In the genomic region with DNA sequence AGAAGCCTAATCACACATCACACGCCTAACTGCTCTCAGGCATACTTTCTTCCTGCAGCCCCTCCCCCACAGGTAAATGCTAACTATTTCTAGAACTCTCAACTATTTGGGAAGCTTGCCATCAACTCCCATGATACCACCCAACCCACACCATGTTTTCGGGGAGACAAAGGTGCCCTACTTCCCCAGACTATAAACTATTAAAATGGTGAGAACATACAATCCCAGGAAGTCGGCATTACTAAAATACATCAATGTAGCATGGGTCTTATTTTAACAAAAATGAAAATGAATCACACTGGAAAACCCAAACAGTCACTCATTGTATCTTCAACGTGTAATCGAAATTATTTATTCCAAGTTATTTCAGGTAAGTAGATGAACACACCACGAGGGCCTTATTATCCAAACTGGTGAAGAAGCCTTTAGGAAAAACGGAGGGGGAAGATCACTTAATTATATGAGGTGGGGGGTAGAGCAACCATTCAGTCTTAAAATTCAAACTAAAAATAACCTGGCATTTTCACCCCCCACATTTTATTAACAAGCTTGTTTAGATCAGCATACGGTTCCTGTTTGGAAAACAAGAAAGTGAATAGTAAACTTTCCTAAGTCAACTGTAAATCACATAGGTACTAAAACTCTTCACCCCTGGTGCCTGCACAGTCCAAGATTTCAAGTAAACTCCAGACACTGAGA, we compare ENCODE assay signal across 8 cellular contexts. TPM values are rescaled to one million over a fixed set of nuclear protein-coding genes. Genes with fewer than 3 reads are reported as not detected.
DNase-seq lines count a peak whose midpoint lies in the region; ATAC-seq and TF ChIP-seq lines count a peak whose summit lies in the region.

No MANE protein-coding gene starts in this region.

- POLR2A ChIA-PET in T-cell (lab: Charles Lee): interaction anchor here (0.6 to 1.1 kb wide), 5 partner anchors 15 to 173 kb away, joined by 3 to 5 read pairs (median 4); no protein-coding TSS in a partner anchor

- ATAC-seq in T-cell (replicated peaks in 1 of 4) (no peak), GM19035 (IDR thresholded peaks at IDR 0.05; ENCODE audit: unreplicated experiment) (no peak)

- TF ChIP-seq CTCF in HFF-Myc (IDR thresholded peaks at IDR 0.05; ENCODE audit: low read depth, low read length, missing control alignments) (no peak), endothelial cell (IDR thresholded peaks at IDR 0.05; ENCODE audit: unreplicated experiment) (no peak), nephron (IDR thresholded peaks at IDR 0.05; ENCODE audit: unreplicated experiment in 3 of 3) (no peak)

- no peaks in the 10 kb centered on the region for H3K9me3 Mint-ChIP-seq in T-cell
- H3K9me3 Mint-ChIP-seq in endothelial cell (ENCODE audit: unreplicated experiment): no peaks in the 10 kb centered on the region
- no peaks in the 10 kb centered on the region for H3K9me3 Mint-ChIP-seq in nephron

- no peaks in the 10 kb centered on the region; a peak in 1 of 22 replicates for H3K9me3 ChIP-seq in BLaER1 treated with 17β-estradiol and CSF1 and Interleukin-3, amounts not matched to agents 10 nM and 100 nM (replicated peaks in 1 of 11)

- peaks cover 26 to 55% (median 46%) of the 10 kb centered on the region in 11 experiments for H4K20me1 ChIP-seq in BLaER1 treated with 17β-estradiol and CSF1 and Interleukin-3, amounts not matched to agents 10 nM and 100 nM

- H3K4me1 Mint-ChIP-seq in T-cell (peaks cover 68 to 73% (median 73%) of the 10 kb centered on the region in 3 donors), endothelial cell (ENCODE audit: unreplicated experiment) (peaks cover 48% of the 10 kb centered on the region), nephron (peaks cover 53% of the 10 kb centered on the region)

- peaks cover 12% of the 10 kb centered on the region for H3K36me3 Mint-ChIP-seq in T-cell
- peaks cover 10% of the 10 kb centered on the region for H3K36me3 Mint-ChIP-seq in endothelial cell (ENCODE audit: low read depth, unreplicated experiment)
- H3K36me3 Mint-ChIP-seq in nephron (ENCODE audit: low read depth): peaks cover 20% of the 10 kb centered on the region

- peak overlapping the region; percentile 97 for H3K4me3 Mint-ChIP-seq in T-cell
- H3K4me3 Mint-ChIP-seq in endothelial cell (ENCODE audit: unreplicated experiment): peak overlapping the region; percentile 99
- peak overlapping the region; percentile 99 to 100 (median 99) for H3K4me3 Mint-ChIP-seq in nephron

- no peaks in the 10 kb centered on the region for H3K27me3 ChIP-seq in BLaER1 treated with 17β-estradiol and CSF1 and Interleukin-3, amounts not matched to agents 10 nM and 100 nM

- H3K4me1 ChIP-seq in BLaER1 treated with 17β-estradiol and CSF1 and Interleukin-3, amounts not matched to agents 10 nM and 100 nM: peaks cover 58 to 70% (median 63%) of the 10 kb centered on the region in 10 experiments

- H3K4me2 ChIP-seq in BLaER1 treated with 17β-estradiol and CSF1 and Interleukin-3, amounts not matched to agents 10 nM and 100 nM: peak overlapping the region; percentile 76 to 97 (median 93)

- H3K36me3 ChIP-seq in BLaER1 treated with 17β-estradiol and CSF1 and Interleukin-3, amounts not matched to agents 10 nM and 100 nM: peaks cover 0 to 36% (median 14%) of the 10 kb centered on the region in 11 experiments; a peak in 9 of 22 replicates

- no peaks in the 10 kb centered on the region for H3K27me3 Mint-ChIP-seq in T-cell
- peaks cover 19% of the 10 kb centered on the region for H3K27me3 Mint-ChIP-seq in endothelial cell (ENCODE audit: unreplicated experiment)
- H3K27me3 Mint-ChIP-seq in nephron (ENCODE audit: low read depth): no peaks in the 10 kb centered on the region

- peak overlapping the region; percentile 96 to 100 (median 100) for H3K9ac ChIP-seq in BLaER1 treated with 17β-estradiol and CSF1 and Interleukin-3, amounts not matched to agents 10 nM and 100 nM

- peak overlapping the region; percentile 96 to 98 for H3K27ac Mint-ChIP-seq in T-cell
- H3K27ac Mint-ChIP-seq in endothelial cell (ENCODE audit: unreplicated experiment): peak overlapping the region; percentile 99
- H3K27ac Mint-ChIP-seq in nephron: peak overlapping the region; percentile 96 to 100 (median 100)

- no peak for DNase-seq in HFF-Myc (ENCODE audit: extremely low read depth, low read depth)
- peak in 3 of 34 experiments; percentile 12 to 16 (median 14) for DNase-seq in T-cell
- DNase-seq in endothelial cell (ENCODE audit: low spot score): no peak
- no peak for DNase-seq in posterior cingulate gyrus
- DNase-seq in HPDE6-E6E7 (ENCODE audit: extremely low spot score): no peak

- intact Hi-C loops in posterior cingulate gyrus (cut with DNase I): loop anchor here (5.0 kb wide), 2 partner anchors 297 to 582 kb away; no protein-coding TSS in a partner anchor

- peak overlapping the region; percentile 72 to 96 (median 87) for H3K4me3 ChIP-seq in BLaER1 treated with 17β-estradiol and CSF1 and Interleukin-3, amounts not matched to agents 10 nM and 100 nM
- peak overlapping the region; percentile 97 for H3K4me3 ChIP-seq in HFF-Myc (replicated peaks; ENCODE audit: low read depth, low read length)

- H3K27ac ChIP-seq in BLaER1 treated with 17β-estradiol and CSF1 and Interleukin-3, amounts not matched to agents 10 nM and 100 nM: peak overlapping the region; percentile 96 to 100 (median 100)

- CTCF ChIA-PET in T-cell (lab: Charles Lee): interaction anchor here (1.3 to 3.2 kb wide), 3 partner anchors 15 to 165 kb away, joined by 3 to 23 read pairs (median 3); no protein-coding TSS in a partner anchor

RNA-seq across cellular contexts. Expression of a gene that starts 1.9 kb away (rescaled TPM):
- 100 to 1,000 TPM; 120 to 156 (median 140) TPM for total RNA-seq in T-cell
- 156 TPM for total RNA-seq in endothelial cell (ENCODE audit: unreplicated experiment)
